In genomic region chr10:127880557-127880956, GRCh38 we compare ENCODE assay signal across 14 cellular contexts. TPM values are rescaled to one million over a fixed set of nuclear protein-coding genes. Genes with fewer than 3 reads are reported as not detected.
A peak's percentile ranks its signal among the peaks of the same experiment; 100 is the strongest.
DNase-seq lines count a peak whose midpoint lies in the region; ATAC-seq and TF ChIP-seq lines count a peak whose summit lies in the region.
"Had no signal": no experiment of that assay in that cellular context is flagged by ENCODE, and none has a peak within 500 bp of the region (broad histone marks: within the 10 kb centered on the region; RNA-seq: fewer than 3 reads in every experiment).

No MANE protein-coding gene starts in this region.

- H3K4me3 ChIP-seq in OCI-LY7 (ENCODE audit: low read depth, low read length, poor library complexity, severe bottlenecking) (no peak overlapping the region), right cardiac atrium (ENCODE audit: low read length) (no peak overlapping the region)
- H3K4me3 ChIP-seq: tibial artery had no signal

- CTCF ChIA-PET in activated CD8-positive, alpha-beta T cell treated with anti-CD3 and anti-CD28 coated beads, Interleukin-2, amount 10 ng/mL, durations not matched to agents 7 days and 5 days (lab: Charles Lee) = interaction anchor here (0.7 kb wide), 1 partner anchor 26 kb away, joined by 3 read pairs; no protein-coding TSS in a partner anchor
- CTCF ChIA-PET in activated CD8-positive, alpha-beta T cell treated with anti-CD3 and anti-CD28 coated beads for 36 hours (lab: Charles Lee) = interaction anchor here (0.7 to 2.5 kb wide), 3 partner anchors 27 to 188 kb away, joined by 3 to 8 read pairs (median 4); no protein-coding TSS in a partner anchor
- CTCF ChIA-PET in OCI-LY7 (lab: Charles Lee; ENCODE audit: unreplicated experiment) = no interaction called here

- WGBS in right cardiac atrium = 27% methylated on average over 2 of the region's 2 CpGs

- H3K36me3 Mint-ChIP-seq in activated CD8-positive, alpha-beta T cell treated with anti-CD3 and anti-CD28 coated beads, Interleukin-2, amount 10 ng/mL, durations not matched to agents 7 days and 5 days (ENCODE audit: low read depth) = no peaks in the 10 kb centered on the region
- H3K36me3 Mint-ChIP-seq in activated CD8-positive, alpha-beta T cell treated with anti-CD3 and anti-CD28 coated beads for 36 hours (ENCODE audit: low read depth) = no peaks in the 10 kb centered on the region
- no peaks in the 10 kb centered on the region for H3K36me3 Mint-ChIP-seq in stimulated activated naive B cell treated with anti-CD40 and anti-IgM and Interleukin-4, amounts not matched to agents 10 μg/mL and 1 μg/mL and 100 μg/mL, for 72 hours

- peaks cover 11% of the 10 kb centered on the region for H3K27me3 Mint-ChIP-seq in activated CD8-positive, alpha-beta T cell treated with anti-CD3 and anti-CD28 coated beads, Interleukin-2, amount 10 ng/mL, durations not matched to agents 7 days and 5 days (ENCODE audit: low read depth)
- H3K27me3 Mint-ChIP-seq in activated CD8-positive, alpha-beta T cell treated with anti-CD3 and anti-CD28 coated beads for 36 hours = no peaks in the 10 kb centered on the region
- H3K27me3 Mint-ChIP-seq in stimulated activated naive B cell treated with anti-CD40 and anti-IgM and Interleukin-4, amounts not matched to agents 10 μg/mL and 1 μg/mL and 100 μg/mL, for 72 hours = peaks cover 4 to 7% of the 10 kb centered on the region in 2 donors

- H3K9me3 ChIP-seq in OCI-LY7 (ENCODE audit: low read length) (no peaks in the 10 kb centered on the region), right cardiac atrium (ENCODE audit: control insufficient read depth, low read length) (no peaks in the 10 kb centered on the region)
- H3K9me3 ChIP-seq: tibial artery had no signal

- no peaks in the 10 kb centered on the region for H3K79me2 ChIP-seq in OCI-LY7 (ENCODE audit: insufficient read depth, low read depth, low read length)

- no peaks in the 10 kb centered on the region for H3K36me3 ChIP-seq in OCI-LY7 (ENCODE audit: insufficient read depth, low read length)
- H3K36me3 ChIP-seq: tibial artery had no signal

- H3K27ac ChIP-seq in OCI-LY7 (ENCODE audit: low read depth, low read length, poor library complexity, severe bottlenecking) (no peak overlapping the region), right cardiac atrium (ENCODE audit: low read length) (no peak overlapping the region)
- H3K27ac ChIP-seq: KMS-11, tibial artery had no signal

- no peaks in the 10 kb centered on the region for H4K20me1 ChIP-seq in OCI-LY7 (ENCODE audit: insufficient read depth, low read length)

- peak; percentile 51 for ATAC-seq in activated CD8-positive, alpha-beta T cell treated with anti-CD3 and anti-CD28 coated beads, Interleukin-2, amount 10 ng/mL, durations not matched to agents 7 days and 5 days
- no peak for ATAC-seq in activated CD8-positive, alpha-beta T cell treated with anti-CD3 and anti-CD28 coated beads for 36 hours
- peak; percentile 52 to 53 for ATAC-seq in right cardiac atrium
- peak; percentile 83 to 84 for ATAC-seq in stimulated activated naive B cell treated with anti-CD40 and anti-IgM and Interleukin-4, amounts not matched to agents 10 μg/mL and 1 μg/mL and 100 μg/mL, for 72 hours (replicated peaks)

- intact Hi-C loops in activated CD8-positive, alpha-beta T cell treated with anti-CD3 and anti-CD28 coated beads for 36 hours (cut with micrococcal nuclease) = no loop called here
- intact Hi-C loops in OCI-LY7 (cut with micrococcal nuclease; ENCODE audit: unreplicated experiment) (no loop called here), right cardiac atrium (cut with DNase I) (no loop called here)

- H2AFZ ChIP-seq in OCI-LY7 (ENCODE audit: low read length) = no peak overlapping the region

- no peaks in the 10 kb centered on the region for H3K27me3 ChIP-seq in right cardiac atrium (ENCODE audit: control insufficient read depth, insufficient read depth)
- H3K27me3 ChIP-seq: tibial artery had no signal

- BruUV-seq in OCI-LY7 (replicated peaks; lab: Mats Ljungman, UMichigan) = no TSS peak

- POLR2A ChIA-PET in activated CD8-positive, alpha-beta T cell treated with anti-CD3 and anti-CD28 coated beads, Interleukin-2, amount 10 ng/mL, durations not matched to agents 7 days and 5 days (lab: Charles Lee) = no interaction called here
- POLR2A ChIA-PET in activated CD8-positive, alpha-beta T cell treated with anti-CD3 and anti-CD28 coated beads for 36 hours (lab: Charles Lee) = no interaction called here
- POLR2A ChIA-PET in OCI-LY7 (lab: Charles Lee) = no interaction called here

- no peak for TF ChIP-seq CTCF in activated CD8-positive, alpha-beta T cell treated with anti-CD3 and anti-CD28 coated beads for 36 hours (IDR thresholded peaks at IDR 0.05)
- TF ChIP-seq CTCF in OCI-LY7 (conservative IDR thresholded peaks at IDR 0.05; ENCODE audit: low read length) = no peak

- peak; percentile 38 for DNase-seq in activated CD8-positive, alpha-beta T cell treated with anti-CD3 and anti-CD28 coated beads, Interleukin-2, amount 10 ng/mL, durations not matched to agents 7 days and 5 days
- DNase-seq in activated CD8-positive, alpha-beta T cell treated with anti-CD3 and anti-CD28 coated beads for 36 hours = no peak
- peak; percentile 27 for DNase-seq in OCI-LY7 (ENCODE audit: low spot score)
- no peak for DNase-seq in right cardiac atrium
- DNase-seq in stimulated activated naive B cell treated with anti-CD40 and anti-IgM and Interleukin-4, amounts not matched to agents 10 μg/mL and 1 μg/mL and 100 μg/mL, for 72 hours = peak; percentile 8
- DNase-seq in HK-2 (ENCODE audit: unreplicated experiment) = no peak
- no peak for DNase-seq in HPDE6-E6E7 (ENCODE audit: extremely low spot score)
- no peak for DNase-seq in NCI-H1436 treated with DMSO at 0.1 percent for 48 hours (lab: John Stamatoyannopoulos, UW)
- DNase-seq: effector CD4-positive, alpha-beta T cell; NCI-H524 treated with DMSO at 0.1 percent for 48 hours; stimulated activated CD4-positive, alpha-beta T cell treated with anti-CD3 and anti-CD28 coated beads, Interleukin-4, amount 100 ng/mL, for 4 hours; T-helper 9 cell had no signal

- peaks cover 9% of the 10 kb centered on the region for H3K4me1 ChIP-seq in OCI-LY7 (ENCODE audit: insufficient read depth, low read length, poor library complexity, severe bottlenecking)
- H3K4me1 ChIP-seq in right cardiac atrium (ENCODE audit: control insufficient read depth, insufficient read depth, low read length) = no peaks in the 10 kb centered on the region
- H3K4me1 ChIP-seq: tibial artery had no signal

- H3K4me3 Mint-ChIP-seq in activated CD8-positive, alpha-beta T cell treated with anti-CD3 and anti-CD28 coated beads, Interleukin-2, amount 10 ng/mL, durations not matched to agents 7 days and 5 days = no peak overlapping the region
- no peak overlapping the region for H3K4me3 Mint-ChIP-seq in activated CD8-positive, alpha-beta T cell treated with anti-CD3 and anti-CD28 coated beads for 36 hours
- no peak overlapping the region for H3K4me3 Mint-ChIP-seq in stimulated activated naive B cell treated with anti-CD40 and anti-IgM and Interleukin-4, amounts not matched to agents 10 μg/mL and 1 μg/mL and 100 μg/mL, for 72 hours

- no peaks in the 10 kb centered on the region for H3K9me2 ChIP-seq in OCI-LY7 (ENCODE audit: insufficient read depth, low read length)

- peak overlapping the region; percentile 84 for H3K27ac Mint-ChIP-seq in activated CD8-positive, alpha-beta T cell treated with anti-CD3 and anti-CD28 coated beads, Interleukin-2, amount 10 ng/mL, durations not matched to agents 7 days and 5 days
- H3K27ac Mint-ChIP-seq in activated CD8-positive, alpha-beta T cell treated with anti-CD3 and anti-CD28 coated beads for 36 hours = no peak overlapping the region
- no peak overlapping the region for H3K27ac Mint-ChIP-seq in stimulated activated naive B cell treated with anti-CD40 and anti-IgM and Interleukin-4, amounts not matched to agents 10 μg/mL and 1 μg/mL and 100 μg/mL, for 72 hours

- H3K4me1 Mint-ChIP-seq in activated CD8-positive, alpha-beta T cell treated with anti-CD3 and anti-CD28 coated beads, Interleukin-2, amount 10 ng/mL, durations not matched to agents 7 days and 5 days (ENCODE audit: low read depth) = peaks cover 36% of the 10 kb centered on the region
- H3K4me1 Mint-ChIP-seq in activated CD8-positive, alpha-beta T cell treated with anti-CD3 and anti-CD28 coated beads for 36 hours (ENCODE audit: low read depth) = peaks cover 2% of the 10 kb centered on the region
- peaks cover 13 to 23% of the 10 kb centered on the region in 2 donors for H3K4me1 Mint-ChIP-seq in stimulated activated naive B cell treated with anti-CD40 and anti-IgM and Interleukin-4, amounts not matched to agents 10 μg/mL and 1 μg/mL and 100 μg/mL, for 72 hours

- no peaks in the 10 kb centered on the region for H3K9me3 Mint-ChIP-seq in activated CD8-positive, alpha-beta T cell treated with anti-CD3 and anti-CD28 coated beads, Interleukin-2, amount 10 ng/mL, durations not matched to agents 7 days and 5 days (ENCODE audit: insufficient read depth)
- H3K9me3 Mint-ChIP-seq in activated CD8-positive, alpha-beta T cell treated with anti-CD3 and anti-CD28 coated beads for 36 hours = no peaks in the 10 kb centered on the region
- no peaks in the 10 kb centered on the region for H3K9me3 Mint-ChIP-seq in stimulated activated naive B cell treated with anti-CD40 and anti-IgM and Interleukin-4, amounts not matched to agents 10 μg/mL and 1 μg/mL and 100 μg/mL, for 72 hours

- H3K4me2 ChIP-seq in OCI-LY7 (ENCODE audit: low read length) = no peak overlapping the region
- H3K4me2 ChIP-seq: KMS-11 had no signal

RNA-seq across cellular contexts. Expression of gene CLRN3, which starts 12.2 kb away (rescaled TPM):
- not detected for total RNA-seq in activated CD8-positive, alpha-beta T cell treated with anti-CD3 and anti-CD28 coated beads, Interleukin-2, amount 10 ng/mL, durations not matched to agents 7 days and 5 days
- total RNA-seq in activated CD8-positive, alpha-beta T cell treated with anti-CD3 and anti-CD28 coated beads for 36 hours = not detected
- not detected in 2 replicates for total RNA-seq in OCI-LY7 (2014; rRNA removed; shearing (Covaris generic))
- total RNA-seq in OCI-LY7 (2022) (not detected in 2 replicates), right cardiac atrium (not detected)
- not detected for polyA plus RNA-seq in right cardiac atrium

RNA-seq across cellular contexts. Expression of gene PTPRE, which starts 26.3 kb away (rescaled TPM):
- total RNA-seq in activated CD8-positive, alpha-beta T cell treated with anti-CD3 and anti-CD28 coated beads, Interleukin-2, amount 10 ng/mL, durations not matched to agents 7 days and 5 days = 10 to 100 TPM; 21.4 to 24.5 TPM
- total RNA-seq in activated CD8-positive, alpha-beta T cell treated with anti-CD3 and anti-CD28 coated beads for 36 hours = 10 to 100 TPM; 19.9 to 22.3 TPM
- 6.8 and 7.1 TPM in 2 replicates for total RNA-seq in OCI-LY7 (2014; rRNA removed; shearing (Covaris generic))
- total RNA-seq in OCI-LY7 (2022) = 8.3 and 11.7 TPM in 2 replicates
- total RNA-seq in right cardiac atrium = 10 to 100 TPM; 11.2 to 21.1 (median 13.8) TPM
- 6.7 TPM for polyA plus RNA-seq in right cardiac atrium

Comparison
In these comparisons a context has a peak if more than half of its experiments do, and no peak if none do; other contexts are left out.
1. DNase-seq: peak in activated CD8-positive, alpha-beta T cell treated with anti-CD3 and anti-CD28 coated beads, Interleukin-2, amount 10 ng/mL, durations not matched to agents 7 days and 5 days (single experiment), OCI-LY7 (single experiment) and stimulated activated naive B cell treated with anti-CD40 and anti-IgM and Interleukin-4, amounts not matched to agents 10 μg/mL and 1 μg/mL and 100 μg/mL, for 72 hours (single experiment); none in activated CD8-positive, alpha-beta T cell treated with anti-CD3 and anti-CD28 coated beads for 36 hours (single experiment), right cardiac atrium (0 of 3), HK-2 (single experiment), HPDE6-E6E7 (single experiment) and NCI-H1436 treated with DMSO at 0.1 percent for 48 hours (single experiment).